ENCODE assay signal across 9 cellular contexts in the genomic region with DNA sequence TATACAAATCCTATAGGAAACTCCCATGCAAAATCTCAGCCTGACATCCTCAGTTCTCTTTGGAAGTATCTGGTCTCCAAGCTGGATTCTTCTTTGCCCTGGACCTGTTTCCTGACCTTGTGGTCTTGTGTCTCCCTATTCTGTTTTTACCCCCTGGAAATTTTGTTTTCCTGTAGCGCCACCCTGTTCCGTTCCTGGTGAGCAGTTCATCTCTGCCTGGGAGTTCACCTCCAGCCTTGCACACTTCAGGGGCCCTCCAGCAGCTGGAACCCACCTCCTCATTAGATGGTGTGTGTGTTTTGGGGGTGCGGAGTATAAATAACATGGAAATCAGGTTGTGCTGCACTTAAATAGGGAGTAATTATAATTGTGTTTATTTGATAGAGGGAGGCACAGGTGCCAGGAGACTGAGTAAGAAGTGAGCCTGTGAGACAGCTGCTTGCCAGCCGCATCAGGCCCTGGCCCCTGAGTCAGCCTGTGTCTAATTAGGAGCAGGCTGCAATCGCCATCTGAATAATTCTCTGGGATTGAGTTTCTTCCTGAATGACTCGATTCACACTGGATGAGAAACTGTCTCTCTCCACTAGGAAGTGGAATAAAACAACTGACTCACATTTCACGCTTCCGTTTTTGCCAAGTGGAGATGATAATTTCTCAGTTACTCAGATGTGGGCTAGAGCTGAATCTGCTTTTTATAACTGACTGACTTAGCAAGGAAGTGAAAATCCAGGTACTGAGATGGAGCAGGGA.
DNase-seq lines count a peak whose midpoint lies in the region; TF ChIP-seq lines count a peak whose summit lies in the region.
"Had no signal": no experiment of that assay in that cellular context is flagged by ENCODE, and none has a peak within 500 bp of the region (broad histone marks: within the 10 kb centered on the region; RNA-seq: fewer than 3 reads in every experiment).

No MANE protein-coding gene starts in this region.

- no peaks in the 10 kb centered on the region for H3K9me3 ChIP-seq in neural progenitor cell (ENCODE audit: low read depth)

- POLR2A ChIA-PET in HEK293T (lab: Yijun Ruan, JAX): no interaction called here

- TF ChIP-seq CTCF in chondrocyte (IDR thresholded peaks at IDR 0.05): no peak
- TF ChIP-seq CTCF in neural progenitor cell (IDR thresholded peaks at IDR 0.05): no peak

- H3K79me2 ChIP-seq in neural progenitor cell (ENCODE audit: low read depth): no peaks in the 10 kb centered on the region

- H3K27ac ChIP-seq in neural progenitor cell: no peak overlapping the region

- H4K20me1 ChIP-seq in neural progenitor cell (ENCODE audit: low read depth): no peaks in the 10 kb centered on the region

- H3K9ac ChIP-seq in neural progenitor cell: no peak overlapping the region

- H3K4me1 Mint-ChIP-seq in chondrocyte (ENCODE audit: low read depth) (peaks cover 28% of the 10 kb centered on the region), neural progenitor cell (peaks cover 15% of the 10 kb centered on the region)

- no peaks in the 10 kb centered on the region for H3K36me3 Mint-ChIP-seq in chondrocyte (ENCODE audit: low read depth)
- no peaks in the 10 kb centered on the region for H3K36me3 Mint-ChIP-seq in neural progenitor cell

- no peaks in the 10 kb centered on the region for H3K27me3 ChIP-seq in neural progenitor cell

- H2AFZ ChIP-seq in neural progenitor cell (replicated peaks): peak overlapping the region; percentile 7

- H3K36me3 ChIP-seq in neural progenitor cell: no peaks in the 10 kb centered on the region

- in situ Hi-C loops in G401 (cut with HindIII; ENCODE audit: low sequenced_read_pairs): no loop called here

- H3K27ac Mint-ChIP-seq in chondrocyte (ENCODE audit: unreplicated experiment) (peak overlapping the region; percentile 87), neural progenitor cell (no peak overlapping the region)
- H3K27ac Mint-ChIP-seq: stimulated activated naive CD8-positive, alpha-beta T cell treated with anti-CD3 and anti-CD28 coated beads, Interleukin-15, Interleukin-2, amounts not matched to agents 100 ng/mL and 50 ng/mL, for 24 hours had no signal

- no peak overlapping the region for H3K4me3 Mint-ChIP-seq in chondrocyte (ENCODE audit: unreplicated experiment)
- no peak overlapping the region for H3K4me3 Mint-ChIP-seq in neural progenitor cell
- H3K4me3 Mint-ChIP-seq: stimulated activated naive CD8-positive, alpha-beta T cell treated with anti-CD3 and anti-CD28 coated beads, Interleukin-15, Interleukin-2, amounts not matched to agents 100 ng/mL and 50 ng/mL, for 24 hours had no signal

- H3K4me2 ChIP-seq in neural progenitor cell: no peak overlapping the region

- H3K9me3 Mint-ChIP-seq in chondrocyte (ENCODE audit: low read depth) (no peaks in the 10 kb centered on the region), neural progenitor cell (no peaks in the 10 kb centered on the region)
- H3K9me3 Mint-ChIP-seq: stimulated activated naive CD8-positive, alpha-beta T cell treated with anti-CD3 and anti-CD28 coated beads, Interleukin-15, Interleukin-2, amounts not matched to agents 100 ng/mL and 50 ng/mL, for 24 hours had no signal

- peaks cover 25% of the 10 kb centered on the region for H3K4me1 ChIP-seq in neural progenitor cell

- no peak overlapping the region for H3K4me3 ChIP-seq in neural progenitor cell

- no peaks in the 10 kb centered on the region for H3K27me3 Mint-ChIP-seq in chondrocyte (ENCODE audit: low read depth)
- H3K27me3 Mint-ChIP-seq in neural progenitor cell (ENCODE audit: insufficient read depth, low read depth): peaks cover 4% of the 10 kb centered on the region
- H3K27me3 Mint-ChIP-seq: stimulated activated naive CD8-positive, alpha-beta T cell treated with anti-CD3 and anti-CD28 coated beads, Interleukin-15, Interleukin-2, amounts not matched to agents 100 ng/mL and 50 ng/mL, for 24 hours had no signal

- CTCF ChIA-PET in HEK293T (lab: Yijun Ruan, JAX): no interaction called here

- no peaks in the 10 kb centered on the region for H3F3A ChIP-seq in neural progenitor cell (ENCODE audit: low read depth)

- DNase-seq in COLO829 (ENCODE audit: low spot score) (peak; percentile 72), NCI-H1694 treated with DMSO at 0.1 percent for 48 hours (lab: John Stamatoyannopoulos, UW) (peak; percentile 10), chondrocyte (ENCODE audit: low spot score) (no peak), neural progenitor cell (ENCODE audit: low spot score) (no peak), G401 (ENCODE audit: low spot score) (no peak), HuH-7.5 (ENCODE audit: low spot score) (no peak), HEK293T (ENCODE audit: extremely low spot score) (no peak)
- DNase-seq in activated CD8-positive, alpha-beta memory T cell treated with anti-CD3 and anti-CD28 coated beads for 24 hours: no peak

TF ChIP-seq in HEK293T, 16 proteins besides CTCF, POLR2A, EP300 and RAD21:
- TF ChIP-seq SP1 (IDR thresholded peaks at IDR 0.05) (no peak), NFRKB (IDR thresholded peaks at IDR 0.05) (no peak), HDGF (IDR thresholded peaks at IDR 0.05; ENCODE audit: borderline replicate concordance) (no peak), SUZ12 (IDR thresholded peaks at IDR 0.05) (no peak), FOXM1 (IDR thresholded peaks at IDR 0.05; ENCODE audit: borderline replicate concordance) (no peak)
- TF ChIP-seq, protein P1, sequence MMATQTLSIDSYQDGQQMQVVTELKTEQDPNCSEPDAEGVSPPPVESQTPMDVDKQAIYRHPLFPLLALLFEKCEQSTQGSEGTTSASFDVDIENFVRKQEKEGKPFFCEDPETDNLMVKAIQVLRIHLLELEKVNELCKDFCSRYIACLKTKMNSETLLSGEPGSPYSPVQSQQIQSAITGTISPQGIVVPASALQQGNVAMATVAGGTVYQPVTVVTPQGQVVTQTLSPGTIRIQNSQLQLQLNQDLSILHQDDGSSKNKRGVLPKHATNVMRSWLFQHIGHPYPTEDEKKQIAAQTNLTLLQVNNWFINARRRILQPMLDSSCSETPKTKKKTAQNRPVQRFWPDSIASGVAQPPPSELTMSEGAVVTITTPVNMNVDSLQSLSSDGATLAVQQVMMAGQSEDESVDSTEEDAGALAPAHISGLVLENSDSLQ (IDR thresholded peaks at IDR 0.05): no peak
TF ChIP-seq in HEK293T: peak in this region for 0.

Comparison
In these comparisons a context has a peak if more than half of its experiments do, and no peak if none do; other contexts are left out.
1. DNase-seq: peak in COLO829 (single experiment) and NCI-H1694 treated with DMSO at 0.1 percent for 48 hours (single experiment); none in chondrocyte (single experiment), neural progenitor cell (single experiment), G401 (single experiment), HuH-7.5 (single experiment), activated CD8-positive, alpha-beta memory T cell treated with anti-CD3 and anti-CD28 coated beads for 24 hours (single experiment) and HEK293T (single experiment).